ENCODE assay signal across 8 cellular contexts in the genomic region with DNA sequence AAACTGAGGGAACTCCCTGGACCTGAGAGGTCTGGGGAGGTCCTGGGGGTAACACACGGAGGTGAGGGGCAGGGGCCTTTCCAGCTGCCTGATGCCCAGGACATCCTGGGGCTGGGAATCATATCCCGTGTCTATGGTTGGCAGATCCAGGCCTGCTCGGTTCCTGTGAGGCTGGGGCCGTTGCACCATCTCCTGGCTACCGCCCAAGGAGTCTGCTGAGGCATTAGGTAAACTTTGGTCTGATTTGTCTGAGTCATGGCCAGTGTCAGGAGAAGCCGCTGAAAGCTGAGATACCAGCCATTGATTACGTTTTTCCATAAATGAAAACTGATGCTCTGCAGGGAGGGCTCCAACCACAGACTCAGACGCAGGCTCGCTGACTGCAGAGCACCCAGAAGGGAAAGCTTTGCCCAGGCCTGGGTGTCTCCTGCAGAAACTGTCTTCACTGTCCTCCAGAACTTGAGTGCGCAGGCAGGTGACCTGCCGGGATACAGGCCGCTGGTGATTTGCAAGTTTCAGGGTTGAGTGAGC. TPM values are rescaled to one million over a fixed set of nuclear protein-coding genes. Genes with fewer than 3 reads are reported as not detected.
DNase-seq lines count a peak whose midpoint lies in the region; ATAC-seq, FAIRE-seq and TF ChIP-seq lines count a peak whose summit lies in the region.

No MANE protein-coding gene starts in this region.

- peaks cover 16% of the 10 kb centered on the region for H3K4me1 Mint-ChIP-seq in T-helper 2 cell treated with Interferon-gamma antibody and Interleukin-4, amounts not matched to agents 5 μg/mL and 100 μg/mL, for 36 hours (ENCODE audit: low read depth)
- H3K4me1 Mint-ChIP-seq in activated T-cell treated with anti-CD3 and anti-CD28 coated beads, Interleukin-2, amount 50 U/mL, for 24 hours (ENCODE audit: low read depth): peaks cover 35% of the 10 kb centered on the region

- H3K9ac ChIP-seq in adipocyte (ENCODE audit: low read length): peak overlapping the region; percentile 92
- no peak overlapping the region for H3K9ac ChIP-seq in kidney (ENCODE audit: low read length in 2 of 2)

- no peaks in the 10 kb centered on the region for H3K9me3 ChIP-seq in adipocyte (ENCODE audit: control insufficient read depth, low read length)
- no peaks in the 10 kb centered on the region for H3K9me3 ChIP-seq in kidney (ENCODE audit: control insufficient read depth in 1 of 2, low read length in 2 of 2)
- H3K9me3 ChIP-seq in thyroid gland: no peaks in the 10 kb centered on the region

- intact Hi-C loops in kidney (cut with DNase I) (no loop called here), thyroid gland (cut with DNase I) (no loop called here)

- H3K27ac Mint-ChIP-seq in T-helper 2 cell treated with Interferon-gamma antibody and Interleukin-4, amounts not matched to agents 5 μg/mL and 100 μg/mL, for 36 hours: no peak overlapping the region
- H3K27ac Mint-ChIP-seq in activated naive CD4-positive, alpha-beta T cell treated with anti-CD3 and anti-CD28 coated beads, Interleukin-2, amount 50 U/mL, for 72 hours: no peak overlapping the region
- H3K27ac Mint-ChIP-seq in activated T-cell treated with anti-CD3 and anti-CD28 coated beads, Interleukin-2, amount 50 U/mL, for 24 hours: no peak overlapping the region

- H3K27ac ChIP-seq in kidney (ENCODE audit: low read depth in 2 of 2, low read length in 2 of 2): peak overlapping the region; percentile 9 to 73
- H3K27ac ChIP-seq in thyroid gland: peak overlapping the region; percentile 58 to 72 (median 72)

- TF ChIP-seq CTCF in kidney (IDR thresholded peaks at IDR 0.05; ENCODE audit: borderline replicate concordance, extremely low read depth, insufficient read depth) (no peak), thyroid gland (IDR thresholded peaks at IDR 0.05) (no peak)

- no peak overlapping the region for H3K4me3 Mint-ChIP-seq in T-helper 2 cell treated with Interferon-gamma antibody and Interleukin-4, amounts not matched to agents 5 μg/mL and 100 μg/mL, for 36 hours
- H3K4me3 Mint-ChIP-seq in activated T-cell treated with anti-CD3 and anti-CD28 coated beads, Interleukin-2, amount 50 U/mL, for 24 hours: no peak overlapping the region

- no peak for TF ChIP-seq POLR2A in thyroid gland (IDR thresholded peaks at IDR 0.05)

- no peaks in the 10 kb centered on the region for H3K9me3 Mint-ChIP-seq in T-helper 2 cell treated with Interferon-gamma antibody and Interleukin-4, amounts not matched to agents 5 μg/mL and 100 μg/mL, for 36 hours
- no peaks in the 10 kb centered on the region for H3K9me3 Mint-ChIP-seq in activated naive CD4-positive, alpha-beta T cell treated with anti-CD3 and anti-CD28 coated beads, Interleukin-2, amount 50 U/mL, for 72 hours
- no peaks in the 10 kb centered on the region for H3K9me3 Mint-ChIP-seq in activated T-cell treated with anti-CD3 and anti-CD28 coated beads, Interleukin-2, amount 50 U/mL, for 24 hours

- no peak for FAIRE-seq in kidney (lab: Jason Lieb, UNC)

- H3K4me3 ChIP-seq in adipocyte (ENCODE audit: low read length): peak overlapping the region; percentile 69
- H3K4me3 ChIP-seq in kidney (ENCODE audit: low read length in 2 of 2): peak overlapping the region in 1 of 2 donors; percentile 4
- no peak overlapping the region for H3K4me3 ChIP-seq in thyroid gland (replicated peaks in 1 of 3)
- no peak overlapping the region for H3K4me3 ChIP-seq in H7 (ENCODE audit: insufficient read depth, low read depth, low read length)

- no peak for ATAC-seq in activated naive CD4-positive, alpha-beta T cell treated with anti-CD3 and anti-CD28 coated beads, Interleukin-2, amount 50 U/mL, for 72 hours

- peak; percentile 98 for DNase-seq in HS-5 (ENCODE audit: low read depth)
- DNase-seq in adipocyte (ENCODE audit: low read depth): peak; percentile 99
- DNase-seq in kidney: peak; percentile 88
- DNase-seq in thyroid gland: peak; percentile 64 to 74
- DNase-seq in T-helper 2 cell treated with Interferon-gamma antibody and Interleukin-4, amounts not matched to agents 5 μg/mL and 100 μg/mL, for 36 hours (ENCODE audit: low spot score): no peak
- no peak for DNase-seq in activated naive CD4-positive, alpha-beta T cell treated with anti-CD3 and anti-CD28 coated beads, Interleukin-2, amount 50 U/mL, for 72 hours (ENCODE audit: low spot score in 2 of 2)
- DNase-seq in activated T-cell treated with anti-CD3 and anti-CD28 coated beads, Interleukin-2, amount 50 U/mL, for 24 hours: no peak
- no peak for DNase-seq in H7

- 79% methylated on average over 7 to 12 of the region's 12 CpGs for WGBS in thyroid gland, 2 donors

- H3K36me3 ChIP-seq in adipocyte (ENCODE audit: control insufficient read depth, insufficient read depth, low read length, severe bottlenecking): peaks cover 11% of the 10 kb centered on the region
- H3K36me3 ChIP-seq in kidney (ENCODE audit: control insufficient read depth in 1 of 2, insufficient read depth in 2 of 2, low read length in 2 of 2): no peaks in the 10 kb centered on the region
- no peaks in the 10 kb centered on the region for H3K36me3 ChIP-seq in thyroid gland
- peaks cover 6% of the 10 kb centered on the region for H3K36me3 ChIP-seq in H7 (replicated peaks; ENCODE audit: control insufficient read depth, insufficient read depth, low read length)

- H3K4me1 ChIP-seq in adipocyte (ENCODE audit: control insufficient read depth, insufficient read depth, low read length): peaks cover 76% of the 10 kb centered on the region
- peaks cover 16 to 26% of the 10 kb centered on the region in 2 donors for H3K4me1 ChIP-seq in kidney (ENCODE audit: control insufficient read depth in 1 of 2, insufficient read depth in 1 of 2, low read depth in 1 of 2, low read length in 2 of 2)
- peaks cover 13 to 37% of the 10 kb centered on the region in 2 donors for H3K4me1 ChIP-seq in thyroid gland

- H3K27me3 ChIP-seq in adipocyte (replicated peaks; ENCODE audit: control insufficient read depth, insufficient read depth, low read length): no peaks in the 10 kb centered on the region
- H3K27me3 ChIP-seq in thyroid gland: no peaks in the 10 kb centered on the region
- H3K27me3 ChIP-seq in H7 (ENCODE audit: control insufficient read depth, insufficient read depth, low read length): no peaks in the 10 kb centered on the region

- H3K36me3 Mint-ChIP-seq in T-helper 2 cell treated with Interferon-gamma antibody and Interleukin-4, amounts not matched to agents 5 μg/mL and 100 μg/mL, for 36 hours (ENCODE audit: low read depth): peaks cover 22% of the 10 kb centered on the region
- peaks cover 5% of the 10 kb centered on the region in 2 donors for H3K36me3 Mint-ChIP-seq in activated naive CD4-positive, alpha-beta T cell treated with anti-CD3 and anti-CD28 coated beads, Interleukin-2, amount 50 U/mL, for 72 hours
- peaks cover 67% of the 10 kb centered on the region for H3K36me3 Mint-ChIP-seq in activated T-cell treated with anti-CD3 and anti-CD28 coated beads, Interleukin-2, amount 50 U/mL, for 24 hours (ENCODE audit: low read depth)

- no peaks in the 10 kb centered on the region for H3K27me3 Mint-ChIP-seq in T-helper 2 cell treated with Interferon-gamma antibody and Interleukin-4, amounts not matched to agents 5 μg/mL and 100 μg/mL, for 36 hours (ENCODE audit: low read depth)
- H3K27me3 Mint-ChIP-seq in activated T-cell treated with anti-CD3 and anti-CD28 coated beads, Interleukin-2, amount 50 U/mL, for 24 hours: no peaks in the 10 kb centered on the region

RNA-seq across cellular contexts. Expression of a gene that starts 14.2 kb away (rescaled TPM):
- total RNA-seq in kidney (30.0 TPM), thyroid gland (10 to 100 TPM; 33.2 to 39.6 (median 37.0) TPM)
- polyA plus RNA-seq in kidney (ENCODE audit: insufficient read depth, low read depth, low replicate concordance): 15.7 TPM
- total RNA-seq in activated naive CD4-positive, alpha-beta T cell treated with anti-CD3 and anti-CD28 coated beads, Interleukin-2, amount 50 U/mL, for 72 hours: 10 to 100 TPM; 32.5 to 38.0 TPM
- total RNA-seq in H7 (2014; rRNA removed; shearing (Covaris generic)): 24.1 and 46.7 TPM in 2 replicates

Comparison
In these comparisons a context has a peak if more than half of its experiments do, and no peak if none do; other contexts are left out.
1. DNase-seq: peak in HS-5 (single experiment), adipocyte (single experiment), kidney (single experiment) and thyroid gland (2 of 2); none in T-helper 2 cell treated with Interferon-gamma antibody and Interleukin-4, amounts not matched to agents 5 μg/mL and 100 μg/mL, for 36 hours (single experiment), activated naive CD4-positive, alpha-beta T cell treated with anti-CD3 and anti-CD28 coated beads, Interleukin-2, amount 50 U/mL, for 72 hours (0 of 2), activated T-cell treated with anti-CD3 and anti-CD28 coated beads, Interleukin-2, amount 50 U/mL, for 24 hours (single experiment) and H7 (single experiment).